Comparison of ENCODE assay signal across 1 cellular context in the genomic region with DNA sequence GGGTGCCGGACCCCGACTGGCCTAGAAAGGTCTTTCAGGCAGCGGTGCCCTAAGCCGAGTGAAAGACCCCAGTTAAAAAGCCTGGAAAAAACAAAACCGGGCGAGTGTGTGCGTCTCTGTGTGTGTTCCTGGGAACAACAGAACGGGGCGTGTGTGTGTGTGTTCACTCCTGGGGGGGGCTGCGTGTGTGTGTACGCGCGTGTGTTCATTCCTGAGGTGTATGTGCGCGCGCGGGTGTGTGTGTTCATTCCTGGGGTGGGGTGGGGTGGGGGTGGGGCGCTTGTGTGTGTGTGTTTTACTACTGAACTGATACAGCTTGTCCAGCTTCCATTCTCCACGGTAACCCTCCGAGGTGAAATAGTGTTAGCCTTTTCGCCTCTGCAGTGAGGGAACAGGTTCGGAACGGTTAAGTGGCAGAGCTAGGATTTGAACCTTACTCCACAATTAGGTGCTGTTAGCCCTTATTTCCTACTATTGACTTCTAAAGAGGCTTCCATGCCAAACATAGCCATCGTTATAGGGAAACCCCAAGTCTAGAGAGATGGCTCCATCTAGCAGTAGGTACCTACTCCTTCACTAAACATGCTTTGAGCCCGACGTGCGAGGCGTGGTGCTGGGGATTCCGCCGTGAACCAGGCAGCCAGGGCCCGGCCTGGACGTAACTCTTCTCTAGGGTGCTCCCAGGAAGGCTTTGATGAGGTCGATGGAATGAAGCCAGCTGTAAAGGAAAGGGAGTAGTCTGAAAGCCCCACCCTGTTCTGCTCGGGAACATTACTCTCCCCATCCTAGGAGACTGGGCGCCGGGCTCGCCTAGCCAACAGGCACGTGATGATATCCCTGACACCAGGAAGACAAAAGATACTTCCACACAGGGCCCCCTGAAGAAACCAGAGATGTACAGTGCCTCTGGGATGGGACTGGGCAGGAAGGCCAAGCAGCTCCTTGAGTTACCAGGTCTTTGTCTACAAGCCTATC.
TF ChIP-seq lines count a peak whose summit lies in the region.

No MANE protein-coding gene starts in this region.

TF ChIP-seq in HepG2, 621 proteins besides CTCF, POLR2A, EP300 and RAD21 (continued from another document and continues in another):
- TF ChIP-seq CBX2 (IDR thresholded peaks at IDR 0.05; ENCODE audit: low read depth, low read length) (no peak), CBX2 (CRISPR knock-in tag; IDR thresholded peaks at IDR 0.05; ENCODE audit: low read depth) (no peak), PPARG (CRISPR knock-in tag; conservative IDR thresholded peaks at IDR 0.05) (no peak), GFI1 (CRISPR knock-in tag; IDR thresholded peaks at IDR 0.05; ENCODE audit: borderline replicate concordance) (no peak), ZNF317 (CRISPR knock-in tag; IDR thresholded peaks at IDR 0.05) (no peak), RORA (CRISPR knock-in tag; IDR thresholded peaks at IDR 0.05) (no peak), MYC (CRISPR knock-in tag; IDR thresholded peaks at IDR 0.05; ENCODE audit: borderline replicate concordance) (peak; percentile 48; the same call in 1 of the 2 replicates), ZNF263 (CRISPR knock-in tag; IDR thresholded peaks at IDR 0.05) (peak; percentile 52; the same call in 1 of the 2 replicates), CBFB (CRISPR knock-in tag; IDR thresholded peaks at IDR 0.05) (no peak), POLR2G (IDR thresholded peaks at IDR 0.05; ENCODE audit: low read depth, low read length) (peak; percentile 81), NCOA5 (CRISPR knock-in tag; IDR thresholded peaks at IDR 0.05) (no peak), ZNF747 (CRISPR knock-in tag; IDR thresholded peaks at IDR 0.05; ENCODE audit: borderline replicate concordance) (no peak), PHF20 (CRISPR knock-in tag; IDR thresholded peaks at IDR 0.05) (peak; percentile 43; the same call in 1 of the 2 replicates), SOX13 (IDR thresholded peaks at IDR 0.05) (no peak), SOX13 (CRISPR knock-in tag; conservative IDR thresholded peaks at IDR 0.05 in 1 of 2, IDR thresholded peaks at IDR 0.05 in 1 of 2) (0 out of 4 replicates have a peak, but pooled peaks of 1 of the 2 experiments have one; percentile 7), SOX6 (IDR thresholded peaks at IDR 0.05) (no peak), SOX6 (CRISPR knock-in tag; IDR thresholded peaks at IDR 0.05) (peak; percentile 17; the same call in 1 of the 2 replicates), TARDBP (CRISPR knock-in tag; IDR thresholded peaks at IDR 0.05) (no peak), ZNF777 (CRISPR knock-in tag; IDR thresholded peaks at IDR 0.05) (peak; percentile 77; the same call in 1 of the 2 replicates)
- TF ChIP-seq, protein P1, sequence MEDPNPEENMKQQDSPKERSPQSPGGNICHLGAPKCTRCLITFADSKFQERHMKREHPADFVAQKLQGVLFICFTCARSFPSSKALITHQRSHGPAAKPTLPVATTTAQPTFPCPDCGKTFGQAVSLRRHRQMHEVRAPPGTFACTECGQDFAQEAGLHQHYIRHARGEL (CRISPR knock-in tag; IDR thresholded peaks at IDR 0.05): no peak
- TF ChIP-seq, protein P2, sequence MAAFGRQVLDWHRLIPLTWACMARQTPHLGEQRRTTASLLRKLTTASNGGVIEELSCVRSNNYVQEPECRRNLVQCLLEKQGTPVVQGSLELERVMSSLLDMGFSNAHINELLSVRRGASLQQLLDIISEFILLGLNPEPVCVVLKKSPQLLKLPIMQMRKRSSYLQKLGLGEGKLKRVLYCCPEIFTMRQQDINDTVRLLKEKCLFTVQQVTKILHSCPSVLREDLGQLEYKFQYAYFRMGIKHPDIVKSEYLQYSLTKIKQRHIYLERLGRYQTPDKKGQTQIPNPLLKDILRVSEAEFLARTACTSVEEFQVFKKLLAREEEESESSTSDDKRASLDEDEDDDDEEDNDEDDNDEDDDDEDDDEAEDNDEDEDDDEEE (CRISPR knock-in tag; IDR thresholded peaks at IDR 0.05): no peak
- TF ChIP-seq, protein P3, sequence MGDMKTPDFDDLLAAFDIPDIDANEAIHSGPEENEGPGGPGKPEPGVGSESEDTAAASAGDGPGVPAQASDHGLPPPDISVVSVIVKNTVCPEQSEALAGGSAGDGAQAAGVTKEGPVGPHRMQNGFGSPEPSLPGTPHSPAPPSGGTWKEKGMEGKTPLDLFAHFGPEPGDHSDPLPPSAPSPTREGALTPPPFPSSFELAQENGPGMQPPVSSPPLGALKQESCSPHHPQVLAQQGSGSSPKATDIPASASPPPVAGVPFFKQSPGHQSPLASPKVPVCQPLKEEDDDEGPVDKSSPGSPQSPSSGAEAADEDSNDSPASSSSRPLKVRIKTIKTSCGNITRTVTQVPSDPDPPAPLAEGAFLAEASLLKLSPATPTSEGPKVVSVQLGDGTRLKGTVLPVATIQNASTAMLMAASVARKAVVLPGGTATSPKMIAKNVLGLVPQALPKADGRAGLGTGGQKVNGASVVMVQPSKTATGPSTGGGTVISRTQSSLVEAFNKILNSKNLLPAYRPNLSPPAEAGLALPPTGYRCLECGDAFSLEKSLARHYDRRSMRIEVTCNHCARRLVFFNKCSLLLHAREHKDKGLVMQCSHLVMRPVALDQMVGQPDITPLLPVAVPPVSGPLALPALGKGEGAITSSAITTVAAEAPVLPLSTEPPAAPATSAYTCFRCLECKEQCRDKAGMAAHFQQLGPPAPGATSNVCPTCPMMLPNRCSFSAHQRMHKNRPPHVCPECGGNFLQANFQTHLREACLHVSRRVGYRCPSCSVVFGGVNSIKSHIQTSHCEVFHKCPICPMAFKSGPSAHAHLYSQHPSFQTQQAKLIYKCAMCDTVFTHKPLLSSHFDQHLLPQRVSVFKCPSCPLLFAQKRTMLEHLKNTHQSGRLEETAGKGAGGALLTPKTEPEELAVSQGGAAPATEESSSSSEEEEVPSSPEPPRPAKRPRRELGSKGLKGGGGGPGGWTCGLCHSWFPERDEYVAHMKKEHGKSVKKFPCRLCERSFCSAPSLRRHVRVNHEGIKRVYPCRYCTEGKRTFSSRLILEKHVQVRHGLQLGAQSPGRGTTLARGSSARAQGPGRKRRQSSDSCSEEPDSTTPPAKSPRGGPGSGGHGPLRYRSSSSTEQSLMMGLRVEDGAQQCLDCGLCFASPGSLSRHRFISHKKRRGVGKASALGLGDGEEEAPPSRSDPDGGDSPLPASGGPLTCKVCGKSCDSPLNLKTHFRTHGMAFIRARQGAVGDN (CRISPR knock-in tag; IDR thresholded peaks at IDR 0.05): peak; percentile 69
- TF ChIP-seq, protein P4, sequence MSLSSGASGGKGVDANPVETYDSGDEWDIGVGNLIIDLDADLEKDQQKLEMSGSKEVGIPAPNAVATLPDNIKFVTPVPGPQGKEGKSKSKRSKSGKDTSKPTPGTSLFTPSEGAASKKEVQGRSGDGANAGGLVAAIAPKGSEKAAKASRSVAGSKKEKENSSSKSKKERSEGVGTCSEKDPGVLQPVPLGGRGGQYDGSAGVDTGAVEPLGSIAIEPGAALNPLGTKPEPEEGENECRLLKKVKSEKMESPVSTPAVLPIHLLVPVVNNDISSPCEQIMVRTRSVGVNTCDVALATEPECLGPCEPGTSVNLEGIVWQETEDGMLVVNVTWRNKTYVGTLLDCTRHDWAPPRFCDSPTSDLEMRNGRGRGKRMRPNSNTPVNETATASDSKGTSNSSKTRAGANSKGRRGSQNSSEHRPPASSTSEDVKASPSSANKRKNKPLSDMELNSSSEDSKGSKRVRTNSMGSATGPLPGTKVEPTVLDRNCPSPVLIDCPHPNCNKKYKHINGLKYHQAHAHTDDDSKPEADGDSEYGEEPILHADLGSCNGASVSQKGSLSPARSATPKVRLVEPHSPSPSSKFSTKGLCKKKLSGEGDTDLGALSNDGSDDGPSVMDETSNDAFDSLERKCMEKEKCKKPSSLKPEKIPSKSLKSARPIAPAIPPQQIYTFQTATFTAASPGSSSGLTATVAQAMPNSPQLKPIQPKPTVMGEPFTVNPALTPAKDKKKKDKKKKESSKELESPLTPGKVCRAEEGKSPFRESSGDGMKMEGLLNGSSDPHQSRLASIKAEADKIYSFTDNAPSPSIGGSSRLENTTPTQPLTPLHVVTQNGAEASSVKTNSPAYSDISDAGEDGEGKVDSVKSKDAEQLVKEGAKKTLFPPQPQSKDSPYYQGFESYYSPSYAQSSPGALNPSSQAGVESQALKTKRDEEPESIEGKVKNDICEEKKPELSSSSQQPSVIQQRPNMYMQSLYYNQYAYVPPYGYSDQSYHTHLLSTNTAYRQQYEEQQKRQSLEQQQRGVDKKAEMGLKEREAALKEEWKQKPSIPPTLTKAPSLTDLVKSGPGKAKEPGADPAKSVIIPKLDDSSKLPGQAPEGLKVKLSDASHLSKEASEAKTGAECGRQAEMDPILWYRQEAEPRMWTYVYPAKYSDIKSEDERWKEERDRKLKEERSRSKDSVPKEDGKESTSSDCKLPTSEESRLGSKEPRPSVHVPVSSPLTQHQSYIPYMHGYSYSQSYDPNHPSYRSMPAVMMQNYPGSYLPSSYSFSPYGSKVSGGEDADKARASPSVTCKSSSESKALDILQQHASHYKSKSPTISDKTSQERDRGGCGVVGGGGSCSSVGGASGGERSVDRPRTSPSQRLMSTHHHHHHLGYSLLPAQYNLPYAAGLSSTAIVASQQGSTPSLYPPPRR (CRISPR knock-in tag; IDR thresholded peaks at IDR 0.05; ENCODE audit: borderline replicate concordance): no peak
- TF ChIP-seq, protein P5, sequence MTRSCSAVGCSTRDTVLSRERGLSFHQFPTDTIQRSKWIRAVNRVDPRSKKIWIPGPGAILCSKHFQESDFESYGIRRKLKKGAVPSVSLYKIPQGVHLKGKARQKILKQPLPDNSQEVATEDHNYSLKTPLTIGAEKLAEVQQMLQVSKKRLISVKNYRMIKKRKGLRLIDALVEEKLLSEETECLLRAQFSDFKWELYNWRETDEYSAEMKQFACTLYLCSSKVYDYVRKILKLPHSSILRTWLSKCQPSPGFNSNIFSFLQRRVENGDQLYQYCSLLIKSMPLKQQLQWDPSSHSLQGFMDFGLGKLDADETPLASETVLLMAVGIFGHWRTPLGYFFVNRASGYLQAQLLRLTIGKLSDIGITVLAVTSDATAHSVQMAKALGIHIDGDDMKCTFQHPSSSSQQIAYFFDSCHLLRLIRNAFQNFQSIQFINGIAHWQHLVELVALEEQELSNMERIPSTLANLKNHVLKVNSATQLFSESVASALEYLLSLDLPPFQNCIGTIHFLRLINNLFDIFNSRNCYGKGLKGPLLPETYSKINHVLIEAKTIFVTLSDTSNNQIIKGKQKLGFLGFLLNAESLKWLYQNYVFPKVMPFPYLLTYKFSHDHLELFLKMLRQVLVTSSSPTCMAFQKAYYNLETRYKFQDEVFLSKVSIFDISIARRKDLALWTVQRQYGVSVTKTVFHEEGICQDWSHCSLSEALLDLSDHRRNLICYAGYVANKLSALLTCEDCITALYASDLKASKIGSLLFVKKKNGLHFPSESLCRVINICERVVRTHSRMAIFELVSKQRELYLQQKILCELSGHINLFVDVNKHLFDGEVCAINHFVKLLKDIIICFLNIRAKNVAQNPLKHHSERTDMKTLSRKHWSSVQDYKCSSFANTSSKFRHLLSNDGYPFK (CRISPR knock-in tag; IDR thresholded peaks at IDR 0.05; ENCODE audit: borderline replicate concordance): no peak
- TF ChIP-seq, protein P6, sequence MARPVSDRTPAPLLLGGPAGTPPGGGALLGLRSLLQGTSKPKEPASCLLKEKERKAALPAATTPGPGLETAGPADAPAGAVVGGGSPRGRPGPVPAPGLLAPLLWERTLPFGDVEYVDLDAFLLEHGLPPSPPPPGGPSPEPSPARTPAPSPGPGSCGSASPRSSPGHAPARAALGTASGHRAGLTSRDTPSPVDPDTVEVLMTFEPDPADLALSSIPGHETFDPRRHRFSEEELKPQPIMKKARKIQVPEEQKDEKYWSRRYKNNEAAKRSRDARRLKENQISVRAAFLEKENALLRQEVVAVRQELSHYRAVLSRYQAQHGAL (CRISPR knock-in tag; IDR thresholded peaks at IDR 0.05; ENCODE audit: not compliant biosample characterization): peak; percentile 98
- TF ChIP-seq, protein P7, sequence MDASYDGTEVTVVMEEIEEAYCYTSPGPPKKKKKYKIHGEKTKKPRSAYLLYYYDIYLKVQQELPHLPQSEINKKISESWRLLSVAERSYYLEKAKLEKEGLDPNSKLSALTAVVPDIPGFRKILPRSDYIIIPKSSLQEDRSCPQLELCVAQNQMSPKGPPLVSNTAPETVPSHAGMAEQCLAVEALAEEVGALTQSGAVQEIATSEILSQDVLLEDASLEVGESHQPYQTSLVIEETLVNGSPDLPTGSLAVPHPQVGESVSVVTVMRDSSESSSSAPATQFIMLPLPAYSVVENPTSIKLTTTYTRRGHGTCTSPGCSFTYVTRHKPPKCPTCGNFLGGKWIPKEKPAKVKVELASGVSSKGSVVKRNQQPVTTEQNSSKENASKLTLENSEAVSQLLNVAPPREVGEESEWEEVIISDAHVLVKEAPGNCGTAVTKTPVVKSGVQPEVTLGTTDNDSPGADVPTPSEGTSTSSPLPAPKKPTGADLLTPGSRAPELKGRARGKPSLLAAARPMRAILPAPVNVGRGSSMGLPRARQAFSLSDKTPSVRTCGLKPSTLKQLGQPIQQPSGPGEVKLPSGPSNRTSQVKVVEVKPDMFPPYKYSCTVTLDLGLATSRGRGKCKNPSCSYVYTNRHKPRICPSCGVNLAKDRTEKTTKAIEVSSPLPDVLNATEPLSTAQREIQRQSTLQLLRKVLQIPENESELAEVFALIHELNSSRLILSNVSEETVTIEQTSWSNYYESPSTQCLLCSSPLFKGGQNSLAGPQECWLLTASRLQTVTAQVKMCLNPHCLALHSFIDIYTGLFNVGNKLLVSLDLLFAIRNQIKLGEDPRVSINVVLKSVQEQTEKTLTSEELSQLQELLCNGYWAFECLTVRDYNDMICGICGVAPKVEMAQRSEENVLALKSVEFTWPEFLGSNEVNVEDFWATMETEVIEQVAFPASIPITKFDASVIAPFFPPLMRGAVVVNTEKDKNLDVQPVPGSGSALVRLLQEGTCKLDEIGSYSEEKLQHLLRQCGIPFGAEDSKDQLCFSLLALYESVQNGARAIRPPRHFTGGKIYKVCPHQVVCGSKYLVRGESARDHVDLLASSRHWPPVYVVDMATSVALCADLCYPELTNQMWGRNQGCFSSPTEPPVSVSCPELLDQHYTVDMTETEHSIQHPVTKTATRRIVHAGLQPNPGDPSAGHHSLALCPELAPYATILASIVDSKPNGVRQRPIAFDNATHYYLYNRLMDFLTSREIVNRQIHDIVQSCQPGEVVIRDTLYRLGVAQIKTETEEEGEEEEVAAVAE (CRISPR knock-in tag; IDR thresholded peaks at IDR 0.05; ENCODE audit: borderline replicate concordance): 0 out of 2 replicates have a peak, but pooled peaks have one; percentile 3
- TF ChIP-seq, protein P8, sequence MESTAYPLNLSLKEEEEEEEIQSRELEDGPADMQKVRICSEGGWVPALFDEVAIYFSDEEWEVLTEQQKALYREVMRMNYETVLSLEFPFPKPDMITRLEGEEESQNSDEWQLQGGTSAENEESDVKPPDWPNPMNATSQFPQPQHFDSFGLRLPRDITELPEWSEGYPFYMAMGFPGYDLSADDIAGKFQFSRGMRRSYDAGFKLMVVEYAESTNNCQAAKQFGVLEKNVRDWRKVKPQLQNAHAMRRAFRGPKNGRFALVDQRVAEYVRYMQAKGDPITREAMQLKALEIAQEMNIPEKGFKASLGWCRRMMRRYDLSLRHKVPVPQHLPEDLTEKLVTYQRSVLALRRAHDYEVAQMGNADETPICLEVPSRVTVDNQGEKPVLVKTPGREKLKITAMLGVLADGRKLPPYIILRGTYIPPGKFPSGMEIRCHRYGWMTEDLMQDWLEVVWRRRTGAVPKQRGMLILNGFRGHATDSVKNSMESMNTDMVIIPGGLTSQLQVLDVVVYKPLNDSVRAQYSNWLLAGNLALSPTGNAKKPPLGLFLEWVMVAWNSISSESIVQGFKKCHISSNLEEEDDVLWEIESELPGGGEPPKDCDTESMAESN (CRISPR knock-in tag; conservative IDR thresholded peaks at IDR 0.05): 0 out of 2 replicates have a peak, but pooled peaks have one; percentile 55
- TF ChIP-seq, protein P9, sequence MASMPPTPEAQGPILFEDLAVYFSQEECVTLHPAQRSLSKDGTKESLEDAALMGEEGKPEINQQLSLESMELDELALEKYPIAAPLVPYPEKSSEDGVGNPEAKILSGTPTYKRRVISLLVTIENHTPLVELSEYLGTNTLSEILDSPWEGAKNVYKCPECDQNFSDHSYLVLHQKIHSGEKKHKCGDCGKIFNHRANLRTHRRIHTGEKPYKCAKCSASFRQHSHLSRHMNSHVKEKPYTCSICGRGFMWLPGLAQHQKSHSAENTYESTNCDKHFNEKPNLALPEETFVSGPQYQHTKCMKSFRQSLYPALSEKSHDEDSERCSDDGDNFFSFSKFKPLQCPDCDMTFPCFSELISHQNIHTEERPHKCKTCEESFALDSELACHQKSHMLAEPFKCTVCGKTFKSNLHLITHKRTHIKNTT (CRISPR knock-in tag; IDR thresholded peaks at IDR 0.05): no peak
